8 cellular contexts compared by ENCODE assay signal in the genomic region with DNA sequence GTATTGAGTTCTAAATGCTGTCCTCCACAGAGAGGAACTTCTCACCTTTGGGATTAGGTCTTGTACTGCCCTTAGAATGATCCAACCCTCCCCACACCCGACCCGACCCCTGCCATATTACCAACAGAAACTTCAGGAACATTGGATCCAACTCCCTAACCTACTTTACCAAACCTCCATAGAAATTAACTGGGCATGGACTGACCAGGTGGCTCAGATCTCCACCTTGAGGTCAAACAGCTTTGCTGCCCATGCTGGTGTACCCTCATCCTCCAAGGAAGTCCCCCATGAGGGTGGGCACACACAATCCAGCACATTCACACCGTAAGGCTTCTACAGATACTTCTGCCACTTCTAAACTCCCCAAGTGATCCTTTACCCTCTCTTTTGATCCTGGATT. TPM values are rescaled to one million over a fixed set of nuclear protein-coding genes. Genes with fewer than 3 reads are reported as not detected.
DNase-seq lines count a peak whose midpoint lies in the region; ATAC-seq and TF ChIP-seq lines count a peak whose summit lies in the region.

No MANE protein-coding gene starts in this region.

- CTCF ChIA-PET in activated CD8-positive, alpha-beta T cell treated with anti-CD3 and anti-CD28 coated beads for 36 hours (lab: Charles Lee), result no interaction called here

- H3K36me3 Mint-ChIP-seq in activated CD8-positive, alpha-beta T cell treated with anti-CD3 and anti-CD28 coated beads for 36 hours (ENCODE audit: low read depth), result peaks cover 39% of the 10 kb centered on the region

- no peak for TF ChIP-seq EP300 in gastroesophageal sphincter (IDR thresholded peaks at IDR 0.05)

- no peaks in the 10 kb centered on the region for H3K9me3 Mint-ChIP-seq in activated CD8-positive, alpha-beta T cell treated with anti-CD3 and anti-CD28 coated beads for 36 hours

- H3K4me2 ChIP-seq in DND-41 (ENCODE audit: insufficient read depth, low read length), result 0 out of 2 replicates have a peak overlapping the region, but pooled peaks have one; percentile 10

- TF ChIP-seq POLR2A in gastroesophageal sphincter (IDR thresholded peaks at IDR 0.05), result no peak

- H2AFZ ChIP-seq in DND-41 (ENCODE audit: low read depth, low read length), result no peak overlapping the region

- intact Hi-C loops in activated CD8-positive, alpha-beta T cell treated with anti-CD3 and anti-CD28 coated beads for 36 hours (cut with micrococcal nuclease), result no loop called here

- H3K27me3 Mint-ChIP-seq in activated CD8-positive, alpha-beta T cell treated with anti-CD3 and anti-CD28 coated beads for 36 hours, result no peaks in the 10 kb centered on the region

- H3K4me3 Mint-ChIP-seq in activated CD8-positive, alpha-beta T cell treated with anti-CD3 and anti-CD28 coated beads for 36 hours, result no peak overlapping the region

- ATAC-seq in DND-41 (ENCODE audit: insufficient read depth, low read depth), result no peak
- ATAC-seq in activated CD8-positive, alpha-beta T cell treated with anti-CD3 and anti-CD28 coated beads for 36 hours, result no peak
- no peak for ATAC-seq in gastroesophageal sphincter
- no peak for ATAC-seq in HG02981 (IDR thresholded peaks at IDR 0.05; ENCODE audit: unreplicated experiment)
- no peak for ATAC-seq in HG03432 (IDR thresholded peaks at IDR 0.05; ENCODE audit: unreplicated experiment)

- H3K4me1 ChIP-seq in DND-41 (ENCODE audit: insufficient read depth, low read length), result peaks cover 40% of the 10 kb centered on the region
- H3K4me1 ChIP-seq in gastroesophageal sphincter, result peaks cover 33 to 100% (median 73%) of the 10 kb centered on the region in 3 donors

- peaks cover 82% of the 10 kb centered on the region for H3K4me1 Mint-ChIP-seq in activated CD8-positive, alpha-beta T cell treated with anti-CD3 and anti-CD28 coated beads for 36 hours (ENCODE audit: low read depth)

- TF ChIP-seq CTCF in DND-41 (IDR thresholded peaks at IDR 0.05; ENCODE audit: borderline replicate concordance, extremely low read depth, low read length, poor library complexity, severe bottlenecking) (no peak), gastroesophageal sphincter (IDR thresholded peaks at IDR 0.05) (no peak)
- no peak for TF ChIP-seq CTCF in activated CD8-positive, alpha-beta T cell treated with anti-CD3 and anti-CD28 coated beads for 36 hours (IDR thresholded peaks at IDR 0.05)

- DNase-seq in DND-41, result no peak
- no peak for DNase-seq in activated CD8-positive, alpha-beta T cell treated with anti-CD3 and anti-CD28 coated beads for 36 hours
- no peak for DNase-seq in NCI-H1930 (lab: John Stamatoyannopoulos, UW)
- no peak for DNase-seq in SHP77 (lab: John Stamatoyannopoulos, UW)

- no peaks in the 10 kb centered on the region for H3K27me3 ChIP-seq in DND-41 (ENCODE audit: insufficient read depth, low read length, poor library complexity)
- H3K27me3 ChIP-seq in gastroesophageal sphincter, result no peaks in the 10 kb centered on the region

- H3K9me3 ChIP-seq in DND-41 (ENCODE audit: insufficient read depth, low read length, severe bottlenecking) (no peaks in the 10 kb centered on the region), gastroesophageal sphincter (no peaks in the 10 kb centered on the region)

- peak overlapping the region; percentile 69 for H3K27ac Mint-ChIP-seq in activated CD8-positive, alpha-beta T cell treated with anti-CD3 and anti-CD28 coated beads for 36 hours

- 85 to 86% methylated on average over 2 to 3 of the region's 3 CpGs for WGBS in gastroesophageal sphincter (ENCODE audit: low coverage in 1 of 2), 2 donors

- H3K4me3 ChIP-seq in DND-41 (ENCODE audit: low read depth in 1 of 2, low read length in 2 of 2), result no peak overlapping the region
- H3K4me3 ChIP-seq in gastroesophageal sphincter, result peak overlapping the region; percentile 6 to 34
- H3K4me3 ChIP-seq in skin epidermis, result no peak overlapping the region

- peaks cover 99% of the 10 kb centered on the region for H3K79me2 ChIP-seq in DND-41 (ENCODE audit: insufficient read depth, low read length)

- H3K9ac ChIP-seq in DND-41 (ENCODE audit: low read depth, low read length), result no peak overlapping the region

- POLR2A ChIA-PET in activated CD8-positive, alpha-beta T cell treated with anti-CD3 and anti-CD28 coated beads for 36 hours (lab: Charles Lee), result interaction anchor here (0.7 to 1.5 kb wide), 4 partner anchors 11 to 20 kb away, joined by 3 to 5 read pairs (median 3); no protein-coding TSS in a partner anchor

- H3K27ac ChIP-seq in DND-41 (ENCODE audit: low read length), result peak overlapping the region; percentile 18; the same call in 1 of the 2 replicates
- peak overlapping the region; percentile 83 to 92 (median 88) for H3K27ac ChIP-seq in gastroesophageal sphincter
- peak overlapping the region; percentile 28 to 94 (median 83) for H3K27ac ChIP-seq in skin epidermis

- H4K20me1 ChIP-seq in DND-41 (ENCODE audit: insufficient read depth, low read length), result peaks cover 84% of the 10 kb centered on the region

- peaks cover 16% of the 10 kb centered on the region for H3K36me3 ChIP-seq in DND-41 (ENCODE audit: insufficient read depth, low read length)
- H3K36me3 ChIP-seq in gastroesophageal sphincter, result no peaks in the 10 kb centered on the region

RNA-seq across cellular contexts. Expression of gene NFE2L2, which starts 21.5 kb away (rescaled TPM):
- total RNA-seq in activated CD8-positive, alpha-beta T cell treated with anti-CD3 and anti-CD28 coated beads for 36 hours, result 10 to 100 TPM; 57.3 to 57.6 TPM
- total RNA-seq in gastroesophageal sphincter, result 100 to 1,000 TPM in 1 of 4 donors, 10 to 100 TPM in 3; 55.5 to 111 (median 89.2) TPM

RNA-seq across cellular contexts. Expression of gene HNRNPA3, which starts 30.5 kb away (rescaled TPM):
- 100 to 1,000 TPM; 292 to 308 TPM for total RNA-seq in activated CD8-positive, alpha-beta T cell treated with anti-CD3 and anti-CD28 coated beads for 36 hours
- 10 to 100 TPM; 58.4 to 87.8 (median 73.1) TPM for total RNA-seq in gastroesophageal sphincter

Comparison
In these comparisons a context has a peak if more than half of its experiments do, and no peak if none do; other contexts are left out.
1. H3K27ac ChIP-seq: peak in every context shown above with its lines; median percentile 88 in gastroesophageal sphincter; 83 in skin epidermis; 18 in DND-41.
2. H3K4me3 ChIP-seq: peak in gastroesophageal sphincter (2 of 2); none in DND-41 (0 of 2) and skin epidermis (0 of 7).